8 cellular contexts compared by ENCODE assay signal in genomic region chr1:228084325-228084724, GRCh38. TPM values are rescaled to one million over a fixed set of nuclear protein-coding genes. Genes with fewer than 3 reads are reported as not detected.
DNase-seq lines count a peak whose midpoint lies in the region; ATAC-seq and TF ChIP-seq lines count a peak whose summit lies in the region.

No MANE protein-coding gene starts in this region.

- peak overlapping the region; percentile 89 to 98 (median 96) for H3K27ac Mint-ChIP-seq in CD4-positive, CD25-positive, alpha-beta regulatory T cell
- peak overlapping the region; percentile 94 for H3K27ac Mint-ChIP-seq in central memory CD8-positive, alpha-beta T cell (ENCODE audit: low read depth)

- H3K36me3 ChIP-seq in CD4-positive, CD25-positive, alpha-beta regulatory T cell (ENCODE audit: control insufficient read depth, insufficient read depth, low read length) = peaks cover 10% of the 10 kb centered on the region
- H3K36me3 ChIP-seq in mesodermal cell (ENCODE audit: control insufficient read depth, insufficient read depth, low read length) = peaks cover 49% of the 10 kb centered on the region

- no peaks in the 10 kb centered on the region for H3K27me3 ChIP-seq in CD4-positive, CD25-positive, alpha-beta regulatory T cell (ENCODE audit: control insufficient read depth, insufficient read depth, low read length)

- H3K4me3 ChIP-seq in CD4-positive, CD25-positive, alpha-beta regulatory T cell (ENCODE audit: low read depth, low read length) = peak overlapping the region; percentile 86
- H3K4me3 ChIP-seq in NB4 (ENCODE audit: low read depth, low read length) (peak overlapping the region; percentile 96), mesodermal cell (ENCODE audit: extremely low read depth, insufficient read depth, low read length, poor library complexity, severe bottlenecking) (peak overlapping the region; percentile 97)

- H3K9me3 Mint-ChIP-seq in CD4-positive, CD25-positive, alpha-beta regulatory T cell = no peaks in the 10 kb centered on the region
- H3K9me3 Mint-ChIP-seq in central memory CD8-positive, alpha-beta T cell = no peaks in the 10 kb centered on the region

- peaks cover 76% of the 10 kb centered on the region for H3K4me1 ChIP-seq in CD4-positive, CD25-positive, alpha-beta regulatory T cell (ENCODE audit: control insufficient read depth, insufficient read depth, low read length, poor library complexity, severe bottlenecking)
- peaks cover 51% of the 10 kb centered on the region for H3K4me1 ChIP-seq in mesodermal cell (ENCODE audit: control insufficient read depth, insufficient read depth, low read length, poor library complexity, severe bottlenecking)

- no peaks in the 10 kb centered on the region for H3K27me3 Mint-ChIP-seq in CD4-positive, CD25-positive, alpha-beta regulatory T cell
- H3K27me3 Mint-ChIP-seq in central memory CD8-positive, alpha-beta T cell = no peaks in the 10 kb centered on the region

- peaks cover 30 to 71% (median 55%) of the 10 kb centered on the region in 4 donors for H3K4me1 Mint-ChIP-seq in CD4-positive, CD25-positive, alpha-beta regulatory T cell
- peaks cover 74% of the 10 kb centered on the region for H3K4me1 Mint-ChIP-seq in central memory CD8-positive, alpha-beta T cell

- TF ChIP-seq POLR2A in NB4 (IDR thresholded peaks at IDR 0.05; ENCODE audit: extremely low read depth, insufficient read length) = no peak

- H3K27ac ChIP-seq in CD4-positive, CD25-positive, alpha-beta regulatory T cell (ENCODE audit: insufficient read depth, low read length, poor library complexity, severe bottlenecking) = peak overlapping the region; percentile 92
- H3K27ac ChIP-seq in mesodermal cell (ENCODE audit: low read depth, low read length, severe bottlenecking) = peak overlapping the region; percentile 99

- WGBS in mesodermal cell (ENCODE audit: insufficient coverage in 2 of 2), 2 experiments = 63 to 74% methylated on average over 2 of the region's 3 CpGs

- DNase-seq in CD4-positive, CD25-positive, alpha-beta regulatory T cell = no peak
- DNase-seq in NB4 (ENCODE audit: low read depth) (peak; percentile 80), GM10266 (ENCODE audit: extremely low spot score) (no peak), cerebellar nuclear complex (lab: John Stamatoyannopoulos, UW) (no peak)
- DNase-seq in central memory CD8-positive, alpha-beta T cell (ENCODE audit: low spot score in 2 of 2) = no peak

- no peak for TF ChIP-seq CTCF in NB4 (IDR thresholded peaks at IDR 0.05; ENCODE audit: low read depth, low read length)
- no peak for TF ChIP-seq CTCF in GM10266 (IDR thresholded peaks at IDR 0.05; ENCODE audit: control insufficient read depth, insufficient read depth, low read depth, missing control alignments)

- no peak for ATAC-seq in CD4-positive, CD25-positive, alpha-beta regulatory T cell (ENCODE audit: low read depth in 2 of 2)
- no peak for ATAC-seq in central memory CD8-positive, alpha-beta T cell (replicated peaks; ENCODE audit: extremely low read depth, poor library complexity, severe bottlenecking)
- ATAC-seq in GM21576 (IDR thresholded peaks at IDR 0.05; ENCODE audit: unreplicated experiment) (no peak), HG02970 (IDR thresholded peaks at IDR 0.05; ENCODE audit: low FRiP score, unreplicated experiment) (no peak)

- H3K36me3 Mint-ChIP-seq in CD4-positive, CD25-positive, alpha-beta regulatory T cell = no peaks in the 10 kb centered on the region
- H3K36me3 Mint-ChIP-seq in central memory CD8-positive, alpha-beta T cell (ENCODE audit: insufficient read depth) = peaks cover 43% of the 10 kb centered on the region

- no peaks in the 10 kb centered on the region for H3K9me3 ChIP-seq in CD4-positive, CD25-positive, alpha-beta regulatory T cell (ENCODE audit: control insufficient read depth in 2 of 2, low read length in 2 of 2)
- H3K9me3 ChIP-seq in mesodermal cell (ENCODE audit: control insufficient read depth, low read length) = no peaks in the 10 kb centered on the region

- peak overlapping the region; percentile 94 to 100 (median 98) for H3K4me3 Mint-ChIP-seq in CD4-positive, CD25-positive, alpha-beta regulatory T cell
- peak overlapping the region; percentile 91 for H3K4me3 Mint-ChIP-seq in central memory CD8-positive, alpha-beta T cell

RNA-seq across cellular contexts. Expression of gene ARF1, which starts 1.8 kb away (rescaled TPM):
- total RNA-seq in CD4-positive, CD25-positive, alpha-beta regulatory T cell = 335 TPM
- polyA plus RNA-seq in CD4-positive, CD25-positive, alpha-beta regulatory T cell = 100 to 1,000 TPM; 445 to 517 (median 481) TPM
- polyA plus RNA-seq in mesodermal cell (2013, experiment 1 of 2) = 549 TPM
- 481 TPM for polyA plus RNA-seq in mesodermal cell (2013, experiment 2 of 2)

RNA-seq across cellular contexts. Expression of gene C1orf35, which starts 18.8 kb away (rescaled TPM):
- 23.5 TPM for total RNA-seq in CD4-positive, CD25-positive, alpha-beta regulatory T cell
- polyA plus RNA-seq in CD4-positive, CD25-positive, alpha-beta regulatory T cell = 10 to 100 TPM; 18.0 to 24.0 (median 21.2) TPM
- 17.9 TPM for polyA plus RNA-seq in mesodermal cell (2013, experiment 1 of 2)
- 17.6 TPM for polyA plus RNA-seq in mesodermal cell (2013, experiment 2 of 2)

RNA-seq across cellular contexts. Expression of gene MRPL55, which starts 24.8 kb away (rescaled TPM):
- total RNA-seq in CD4-positive, CD25-positive, alpha-beta regulatory T cell = 62.5 TPM
- polyA plus RNA-seq in CD4-positive, CD25-positive, alpha-beta regulatory T cell = 100 to 1,000 TPM; 126 to 163 (median 143) TPM
- 52.1 TPM for polyA plus RNA-seq in mesodermal cell (2013, experiment 1 of 2)
- polyA plus RNA-seq in mesodermal cell (2013, experiment 2 of 2) = 40.0 TPM

RNA-seq across cellular contexts. Expression of gene GUK1, which starts 55.8 kb away (rescaled TPM):
- total RNA-seq in CD4-positive, CD25-positive, alpha-beta regulatory T cell = 270 TPM
- polyA plus RNA-seq in CD4-positive, CD25-positive, alpha-beta regulatory T cell = 100 to 1,000 TPM; 329 to 413 (median 371) TPM
- 181 TPM for polyA plus RNA-seq in mesodermal cell (2013, experiment 1 of 2)
- 154 TPM for polyA plus RNA-seq in mesodermal cell (2013, experiment 2 of 2)
